In the genomic region with DNA sequence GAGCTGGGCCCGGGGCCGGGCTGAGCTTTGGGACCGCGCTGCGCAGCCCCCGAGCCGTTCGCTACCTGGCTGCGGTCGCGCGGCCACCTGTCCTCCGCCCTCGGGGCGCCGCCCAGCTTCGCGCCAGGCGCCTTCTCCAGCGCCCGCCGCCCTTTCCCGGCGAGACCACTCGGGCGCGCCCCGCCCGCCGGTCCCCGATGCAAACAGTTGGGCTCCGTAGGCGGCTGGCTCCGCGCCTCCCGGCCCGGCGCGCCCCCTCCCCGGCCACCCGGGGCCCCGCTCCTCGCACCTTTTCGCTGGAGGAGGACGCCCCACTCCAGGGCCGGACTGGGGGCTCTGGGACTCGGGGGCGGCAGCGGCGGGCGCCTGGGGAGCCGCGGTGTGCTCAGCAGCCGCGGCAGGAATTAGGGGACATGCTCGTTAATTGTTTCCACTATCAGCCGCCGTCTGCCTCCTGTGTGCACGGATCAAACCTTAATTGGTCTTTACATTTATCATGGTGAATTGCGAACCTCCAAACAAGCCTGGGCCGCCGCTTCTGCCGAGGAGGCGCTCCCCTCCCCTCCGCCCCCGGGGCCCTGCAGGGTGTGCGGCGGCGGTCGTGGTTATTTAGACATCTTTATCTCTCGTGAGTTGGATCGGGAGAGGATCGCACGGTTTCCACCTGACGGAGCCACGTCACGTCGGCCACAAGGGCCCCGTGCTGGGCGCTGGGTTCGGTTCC, we compare ENCODE assay signal across 8 cellular contexts. TPM values are rescaled to one million over a fixed set of nuclear protein-coding genes. Genes with fewer than 3 reads are reported as not detected.
DNase-seq lines count a peak whose midpoint lies in the region; TF ChIP-seq lines count a peak whose summit lies in the region.

No MANE protein-coding gene starts in this region.

- WGBS in esophagus, 2 donors, result 2 to 3% methylated on average over 69 to 81 of the region's 81 CpGs

- no peak overlapping the region for H3K9ac ChIP-seq in parathyroid adenoma

- peak; percentile 57 for DNase-seq in DMS53 (lab: John Stamatoyannopoulos, UW)
- no peak for DNase-seq in DMS53 treated with DMSO at 0.1 percent for 48 hours (lab: John Stamatoyannopoulos, UW; ENCODE audit: unreplicated experiment)
- peak; percentile 13 for DNase-seq in HEK293T (ENCODE audit: extremely low spot score)
- DNase-seq in Peyer's patch, result peak in 2 of 3 donors; percentile 64 to 71
- no peak for DNase-seq in central memory CD4-positive, alpha-beta T cell
- DNase-seq in NOMO-1 (lab: John Stamatoyannopoulos, UW; ENCODE audit: unreplicated experiment in 2 of 2), result no peak

- CTCF ChIA-PET in HEK293T (lab: Yijun Ruan, JAX), result no interaction called here

- POLR2A ChIA-PET in HEK293T (lab: Yijun Ruan, JAX), result no interaction called here

- H3K27me3 ChIP-seq in Peyer's patch (peaks cover 0 to 11% of the 10 kb centered on the region in 2 donors), esophagus (ENCODE audit: control insufficient read depth in 1 of 2, insufficient read depth in 2 of 2, low read length in 2 of 2) (peaks cover 5 to 20% of the 10 kb centered on the region in 2 donors), parathyroid adenoma (ENCODE audit: control insufficient read depth, insufficient read depth, low read length) (peaks cover 9% of the 10 kb centered on the region)

- no peaks in the 10 kb centered on the region for H3K9me3 ChIP-seq in Peyer's patch
- peaks cover 0 to 4% of the 10 kb centered on the region in 2 donors for H3K9me3 ChIP-seq in esophagus (ENCODE audit: control insufficient read depth in 2 of 2, insufficient read depth in 1 of 2, low read depth in 1 of 2, low read length in 1 of 2)
- H3K9me3 ChIP-seq in parathyroid adenoma (ENCODE audit: control insufficient read depth, low read length), result no peaks in the 10 kb centered on the region

- H3K36me3 ChIP-seq in Peyer's patch (no peaks in the 10 kb centered on the region), esophagus (ENCODE audit: control insufficient read depth in 2 of 2, insufficient read depth in 2 of 2, low read length in 1 of 2) (no peaks in the 10 kb centered on the region), parathyroid adenoma (ENCODE audit: control insufficient read depth, insufficient read depth, low read length) (no peaks in the 10 kb centered on the region)

- H3K27ac ChIP-seq in Peyer's patch (peak overlapping the region in 3 of 4 donors; percentile 77 to 94 (median 90)), esophagus (ENCODE audit: low read depth in 2 of 2, low read length in 1 of 2) (no peak overlapping the region), parathyroid adenoma (no peak overlapping the region)

- TF ChIP-seq CTCF in Peyer's patch (IDR thresholded peaks at IDR 0.05) (no peak), parathyroid adenoma (IDR thresholded peaks at IDR 0.05) (no peak)

- H2AFZ ChIP-seq in parathyroid adenoma, result peak overlapping the region; percentile 62

- H3K4me3 ChIP-seq in Peyer's patch (peak overlapping the region; percentile 54 to 66 (median 62)), esophagus (ENCODE audit: low read depth in 1 of 2, low read length in 2 of 2) (peak overlapping the region; percentile 52 to 53), parathyroid adenoma (ENCODE audit: low read depth, low read length) (no peak overlapping the region)

- no peak for TF ChIP-seq POLR2A in Peyer's patch (IDR thresholded peaks at IDR 0.05)

- H3K4me1 ChIP-seq in Peyer's patch (peaks cover 0 to 23% (median 1%) of the 10 kb centered on the region in 4 donors), esophagus (ENCODE audit: control insufficient read depth in 2 of 2, insufficient read depth in 2 of 2, low read length in 1 of 2) (peaks cover 8 to 10% of the 10 kb centered on the region in 2 donors), parathyroid adenoma (no peaks in the 10 kb centered on the region)

- peak overlapping the region; percentile 61 for H3K4me2 ChIP-seq in parathyroid adenoma (ENCODE audit: low read length)

- no peaks in the 10 kb centered on the region for H3K79me2 ChIP-seq in parathyroid adenoma

TF ChIP-seq in HEK293T, 16 proteins besides CTCF, POLR2A, EP300 and RAD21:
- no peak for TF ChIP-seq HDGF (IDR thresholded peaks at IDR 0.05; ENCODE audit: borderline replicate concordance)
TF ChIP-seq in HEK293T: peak in this region for 0.

RNA-seq across cellular contexts. Expression of gene CNR1, which starts 0.9 kb away (rescaled TPM):
- total RNA-seq in Peyer's patch, result 10 to 100 TPM in 1 of 4 donors, 1 to 10 TPM in 2, under 1 TPM in 1; 0.35 to 33.8 (median 3.0) TPM
- polyA plus RNA-seq in esophagus, result under 1 TPM; 0.74 to 0.77 TPM

Comparison
In these comparisons a context has a peak if more than half of its experiments do, and no peak if none do; other contexts are left out.
1. DNase-seq: peak in DMS53 (single experiment), HEK293T (single experiment) and Peyer's patch (2 of 3); none in DMS53 treated with DMSO at 0.1 percent for 48 hours (single experiment), central memory CD4-positive, alpha-beta T cell (single experiment) and NOMO-1 (0 of 2).
2. H3K27ac ChIP-seq: peak in Peyer's patch (3 of 4); none in esophagus (0 of 2) and parathyroid adenoma (single experiment).